ENCODE assay signal across 22 cellular contexts in genomic region chr2:173431191-173431590, GRCh38.
"Had no signal": no experiment of that assay in that cellular context is flagged by ENCODE, and none has a peak within 500 bp of the region (broad histone marks: within the 10 kb centered on the region; RNA-seq: fewer than 3 reads in every experiment).

No MANE protein-coding gene starts in this region.

- H3K9me3 ChIP-seq: heart right ventricle, left lung, ovary, psoas muscle, right atrium auricular region had no signal

- H3K27ac ChIP-seq: cardiac muscle cell, heart right ventricle, left lung, ovary, psoas muscle, right atrium auricular region had no signal

- H3K27me3 ChIP-seq: cardiac muscle cell, ovary, right atrium auricular region had no signal

- H3K4me3 ChIP-seq: cardiac muscle cell, heart right ventricle, left lung, lung, ovary, psoas muscle, right atrium auricular region had no signal

- H3K36me3 ChIP-seq: cardiac muscle cell, heart right ventricle, left lung, ovary, right atrium auricular region had no signal

- ATAC-seq: activated CD4-positive, CD25-positive, alpha-beta regulatory T cell treated with anti-CD3 and anti-CD28 coated beads, Interleukin-2, amount 50 U/mL, for 24 hours; activated CD8-positive, alpha-beta memory T cell treated with anti-CD3 and anti-CD28 coated beads, Interleukin-2, amount 10 ng/mL, durations not matched to agents 7 days and 5 days; activated CD8-positive, alpha-beta T cell treated with anti-CD3 and anti-CD28 coated beads for 36 hours; activated naive CD8-positive, alpha-beta T cell treated with anti-CD3 and anti-CD28 coated beads, Interleukin-2, amount 50 U/mL, for 24 hours; heart right ventricle; left lung; naive thymus-derived CD4-positive, alpha-beta T cell; psoas muscle; stimulated activated naive CD8-positive, alpha-beta T cell treated with anti-CD3 and anti-CD28 coated beads, Interleukin-15, Interleukin-2, amounts not matched to agents 100 U/mL and 50 U/mL, for 24 hours; T-helper 17 cell had no signal

- FAIRE-seq: endometrium had no signal

- H3K4me1 ChIP-seq: left lung had no signal

- DNase-seq: activated CD4-positive, alpha-beta T cell treated with anti-CD3 and anti-CD28 coated beads, Interleukin-2, amount 10 ng/mL, durations not matched to agents 24 days and 14 days; activated CD8-positive, alpha-beta memory T cell treated with anti-CD3 and anti-CD28 coated beads, Interleukin-2, amount 10 ng/mL, durations not matched to agents 7 days and 5 days; activated CD8-positive, alpha-beta T cell treated with anti-CD3 and anti-CD28 coated beads for 36 hours; activated effector memory CD4-positive, alpha-beta T cell treated with anti-CD3 and anti-CD28 coated beads, Interleukin-2, amount 50 U/mL, for 16 hours; activated naive CD4-positive, alpha-beta T cell treated with anti-CD3 and anti-CD28 coated beads, Interleukin-2, amount 50 U/mL, for 16 hours; activated naive CD8-positive, alpha-beta T cell treated with anti-CD3 and anti-CD28 coated beads, Interleukin-2, amount 50 U/mL, for 24 hours; activated T-cell treated with anti-CD3 and anti-CD28 coated beads for 4 hours; foreskin fibroblast; heart right ventricle; immature natural killer cell; left lung; naive thymus-derived CD4-positive, alpha-beta T cell; ovary; psoas muscle; stimulated activated CD4-positive, alpha-beta T cell treated with anti-CD3 and anti-CD28 coated beads, Interleukin-4, amount 100 ng/mL, for 4 hours; stimulated activated naive CD8-positive, alpha-beta T cell treated with anti-CD3 and anti-CD28 coated beads, Interleukin-15, Interleukin-2, amounts not matched to agents 100 U/mL and 50 U/mL, for 24 hours; T-helper 17 cell had no signal
